12 cellular contexts compared by ENCODE assay signal in the genomic region with DNA sequence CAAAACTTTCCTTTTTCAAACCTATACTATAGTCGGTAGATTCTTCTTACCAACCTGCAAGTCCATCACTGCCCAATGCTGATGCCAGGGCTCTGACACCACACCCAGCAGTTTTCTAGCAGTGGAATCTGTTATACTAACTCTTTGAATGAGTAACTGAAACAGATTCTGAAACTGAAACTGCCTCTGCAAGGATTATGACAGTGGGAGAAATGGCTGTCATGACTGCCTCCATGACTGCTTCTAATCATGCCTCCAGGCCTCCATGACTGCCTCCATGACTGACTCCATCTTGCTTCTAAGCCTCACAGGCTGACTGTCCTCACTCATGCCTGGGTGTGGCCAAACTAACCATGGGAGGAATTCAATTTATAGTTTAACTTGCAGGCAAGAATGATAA. TPM values are rescaled to one million over a fixed set of nuclear protein-coding genes. Genes with fewer than 3 reads are reported as not detected.
DNase-seq lines count a peak whose midpoint lies in the region; ATAC-seq, FAIRE-seq and TF ChIP-seq lines count a peak whose summit lies in the region.
"Had no signal": no experiment of that assay in that cellular context is flagged by ENCODE, and none has a peak within 500 bp of the region (broad histone marks: within the 10 kb centered on the region; RNA-seq: fewer than 3 reads in every experiment).

No MANE protein-coding gene starts in this region.

- H3K27ac ChIP-seq in neural progenitor cell (no peak overlapping the region), upper lobe of right lung (no peak overlapping the region), body of pancreas (no peak overlapping the region)
- H3K27ac ChIP-seq: neutrophil had no signal

- no peaks in the 10 kb centered on the region for H3K27me3 ChIP-seq in neural progenitor cell
- H3K27me3 ChIP-seq in upper lobe of right lung, result no peaks in the 10 kb centered on the region
- H3K27me3 ChIP-seq in body of pancreas, result no peaks in the 10 kb centered on the region
- H3K27me3 ChIP-seq: neutrophil had no signal

- intact Hi-C loops in upper lobe of right lung (cut with DNase I) (no loop called here), body of pancreas (cut with DNase I) (no loop called here)

- no peak overlapping the region for H3K4me3 ChIP-seq in neural progenitor cell
- H3K4me3 ChIP-seq in upper lobe of right lung, result no peak overlapping the region
- no peak overlapping the region for H3K4me3 ChIP-seq in body of pancreas

- TF ChIP-seq POLR2A in GM12892 (IDR thresholded peaks at IDR 0.05; ENCODE audit: low read depth, low read length), result no peak
- TF ChIP-seq POLR2A in body of pancreas (IDR thresholded peaks at IDR 0.05), result no peak

- H3K4me1 ChIP-seq in neural progenitor cell (no peaks in the 10 kb centered on the region), upper lobe of right lung (no peaks in the 10 kb centered on the region), body of pancreas (no peaks in the 10 kb centered on the region)

- no peaks in the 10 kb centered on the region for H3K79me2 ChIP-seq in neural progenitor cell (ENCODE audit: low read depth)

- no peak overlapping the region for H3K9ac ChIP-seq in neural progenitor cell

- H3K4me1 Mint-ChIP-seq in endothelial cell (ENCODE audit: unreplicated experiment) (peaks cover 21% of the 10 kb centered on the region), neural progenitor cell (no peaks in the 10 kb centered on the region)

- H3K4me2 ChIP-seq in neural progenitor cell, result no peak overlapping the region

- no peaks in the 10 kb centered on the region for H3F3A ChIP-seq in neural progenitor cell (ENCODE audit: low read depth)

- H3K36me3 Mint-ChIP-seq in endothelial cell (ENCODE audit: low read depth, unreplicated experiment) (peaks cover 4% of the 10 kb centered on the region), neural progenitor cell (no peaks in the 10 kb centered on the region)

- H3K9me3 Mint-ChIP-seq in endothelial cell (ENCODE audit: unreplicated experiment) (peaks cover under 1% of the 10 kb centered on the region), neural progenitor cell (no peaks in the 10 kb centered on the region)

- WGBS in body of pancreas, 2 donors, result 94 to 100% methylated on average over 1 of the region's 1 CpG

- H3K4me3 Mint-ChIP-seq in endothelial cell (ENCODE audit: unreplicated experiment) (no peak overlapping the region), neural progenitor cell (no peak overlapping the region)

- H3K36me3 ChIP-seq in neural progenitor cell (no peaks in the 10 kb centered on the region), upper lobe of right lung (no peaks in the 10 kb centered on the region), body of pancreas (replicated peaks in 1 of 2; ENCODE audit: insufficient read depth in 1 of 2, low read depth in 2 of 2) (no peaks in the 10 kb centered on the region)
- H3K36me3 ChIP-seq: neutrophil had no signal

- TF ChIP-seq CTCF in endothelial cell (IDR thresholded peaks at IDR 0.05; ENCODE audit: unreplicated experiment) (no peak), neural progenitor cell (IDR thresholded peaks at IDR 0.05) (no peak), upper lobe of right lung (IDR thresholded peaks at IDR 0.05) (no peak), body of pancreas (IDR thresholded peaks at IDR 0.05) (no peak)

- H4K20me1 ChIP-seq in neural progenitor cell (ENCODE audit: low read depth), result no peaks in the 10 kb centered on the region

- FAIRE-seq in GM12892 (lab: Jason Lieb, UNC), result peak; percentile 70

- ATAC-seq in GM19468 (IDR thresholded peaks at IDR 0.05; ENCODE audit: extremely low read depth, unreplicated experiment) (peak; percentile 63), HG03354 (IDR thresholded peaks at IDR 0.05; ENCODE audit: poor library complexity, severe bottlenecking, unreplicated experiment) (peak; percentile 82), upper lobe of right lung (no peak), body of pancreas (no peak)
- ATAC-seq: HCT116 had no signal

- H3K9me3 ChIP-seq in neural progenitor cell (ENCODE audit: low read depth) (no peaks in the 10 kb centered on the region), upper lobe of right lung (no peaks in the 10 kb centered on the region), body of pancreas (no peaks in the 10 kb centered on the region)
- H3K9me3 ChIP-seq: neutrophil had no signal

- peaks cover 4% of the 10 kb centered on the region for H3K27me3 Mint-ChIP-seq in endothelial cell (ENCODE audit: unreplicated experiment)
- peaks cover 3% of the 10 kb centered on the region for H3K27me3 Mint-ChIP-seq in neural progenitor cell (ENCODE audit: insufficient read depth, low read depth)

- DNase-seq in GM12892 (ENCODE audit: insufficient read length) (peak; percentile 61), endothelial cell (ENCODE audit: low spot score) (no peak), neural progenitor cell (ENCODE audit: low spot score) (no peak), upper lobe of right lung (no peak), body of pancreas (no peak)
- DNase-seq in central memory CD4-positive, alpha-beta T cell, result no peak
- DNase-seq: hippocampal formation, SW 1271 had no signal

- H3K27ac Mint-ChIP-seq in endothelial cell (ENCODE audit: unreplicated experiment) (peak overlapping the region; percentile 57), neural progenitor cell (no peak overlapping the region)

- H2AFZ ChIP-seq in neural progenitor cell (replicated peaks), result no peak overlapping the region

RNA-seq across cellular contexts. Expression of gene OXA1L, which starts 29.4 kb away (rescaled TPM):
- 134 TPM for polyA plus RNA-seq in GM12892 (2012; ENCODE audit: missing spikeins)
- total RNA-seq in endothelial cell (ENCODE audit: unreplicated experiment), result 168 TPM
- 101 and 116 TPM in 2 replicates for total RNA-seq in neural progenitor cell (ENCODE audit: low replicate concordance)
- 105 TPM for total RNA-seq in upper lobe of right lung
- 10 to 100 TPM; 73.2 to 83.5 TPM for total RNA-seq in body of pancreas

Comparison
In these comparisons a context has a peak if more than half of its experiments do, and no peak if none do; other contexts are left out.
1. ATAC-seq: peak in GM19468 (single experiment) and HG03354 (single experiment); none in upper lobe of right lung (single experiment) and body of pancreas (single experiment).